1 cellular context compared by ENCODE assay signal in the genomic region with DNA sequence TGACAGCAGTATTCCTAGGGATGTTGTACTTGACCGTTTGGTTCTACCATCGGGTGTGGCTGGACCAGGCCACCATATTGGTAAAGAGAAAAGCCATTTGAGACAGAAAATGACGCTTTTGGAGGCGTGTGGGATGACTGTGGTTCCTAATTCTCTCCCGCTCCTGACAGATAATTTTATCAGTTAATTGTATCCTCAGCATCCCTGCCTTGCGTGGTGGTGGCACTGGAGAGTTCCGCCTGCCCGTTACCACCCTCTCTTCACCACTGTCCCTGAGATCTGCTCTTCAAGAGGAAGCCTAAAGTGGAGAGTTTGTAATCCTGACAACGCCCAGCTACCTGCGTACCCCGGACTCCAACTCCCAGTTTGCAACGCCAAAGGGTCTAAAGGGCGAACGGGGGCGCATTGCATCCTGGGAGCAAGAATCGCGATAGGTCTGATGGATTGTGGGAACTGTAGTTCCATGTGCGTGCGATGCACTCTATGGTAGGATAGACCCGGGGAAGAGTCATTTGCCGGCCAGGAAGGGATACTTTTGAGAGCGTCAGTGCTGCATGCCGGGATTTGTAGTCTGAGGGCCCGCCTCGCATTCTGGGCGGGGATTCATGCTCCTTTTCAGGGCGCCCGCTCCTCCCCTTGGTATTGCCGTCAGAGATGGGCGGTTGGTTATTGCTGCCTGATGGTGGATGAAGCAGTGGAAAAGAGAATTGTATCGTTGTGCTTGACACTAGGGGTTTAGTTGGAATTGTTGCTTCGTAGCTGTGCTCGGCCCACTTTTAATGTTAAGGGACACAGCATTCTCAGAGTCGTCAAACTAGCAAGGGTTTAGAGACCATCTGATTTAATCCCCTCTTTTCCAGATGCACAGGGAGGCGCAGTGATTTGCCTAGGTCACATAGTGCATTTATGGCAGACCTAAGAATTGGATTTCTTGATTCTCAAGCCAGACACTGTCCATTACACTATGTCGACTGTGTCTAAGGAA.
TF ChIP-seq lines count a peak whose summit lies in the region.

No MANE protein-coding gene starts in this region.

TF ChIP-seq in K562, 482 proteins besides CTCF, POLR2A, EP300 and RAD21 (continued from another document and continues in another):
- TF ChIP-seq, protein P1, sequence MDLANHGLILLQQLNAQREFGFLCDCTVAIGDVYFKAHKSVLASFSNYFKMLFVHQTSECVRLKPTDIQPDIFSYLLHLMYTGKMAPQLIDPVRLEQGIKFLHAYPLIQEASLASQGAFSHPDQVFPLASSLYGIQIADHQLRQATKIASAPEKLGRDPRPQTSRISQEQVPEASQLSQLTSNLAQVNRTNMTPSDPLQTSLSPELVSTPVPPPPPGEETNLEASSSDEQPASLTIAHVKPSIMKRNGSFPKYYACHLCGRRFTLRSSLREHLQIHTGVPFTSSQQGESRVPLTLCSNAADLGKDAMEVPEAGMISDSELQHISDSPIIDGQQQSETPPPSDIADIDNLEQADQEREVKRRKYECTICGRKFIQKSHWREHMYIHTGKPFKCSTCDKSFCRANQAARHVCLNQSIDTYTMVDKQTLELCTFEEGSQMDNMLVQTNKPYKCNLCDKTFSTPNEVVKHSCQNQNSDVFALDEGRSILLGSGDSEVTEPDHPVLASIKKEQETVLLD (IDR thresholded peaks at IDR 0.05): no peak
- TF ChIP-seq CBFA2T3 (IDR thresholded peaks at IDR 0.05) (no peak), FOXA3 (CRISPR knock-in tag; conservative IDR thresholded peaks at IDR 0.05 in 1 of 2, IDR thresholded peaks at IDR 0.05 in 1 of 2) (no peak), ZBTB43 (CRISPR knock-in tag; IDR thresholded peaks at IDR 0.05) (no peak), KAT7 (CRISPR knock-in tag; IDR thresholded peaks at IDR 0.05; ENCODE audit: borderline replicate concordance) (no peak), ZBTB7A (IDR thresholded peaks at IDR 0.05; ENCODE audit: borderline replicate concordance, control insufficient read depth, low read depth, low read length) (peak; percentile 67; the same call in 1 of the 2 replicates), HDAC1 (IDR thresholded peaks at IDR 0.05) (peak in 1 of 2 experiments; percentile 72; a peak in 2 of 4 replicates), SUPT5H (IDR thresholded peaks at IDR 0.05) (peak; percentile 89), ARID2 (IDR thresholded peaks at IDR 0.05) (no peak), SMAD3 (CRISPR knock-in tag; conservative IDR thresholded peaks at IDR 0.05) (peak; percentile 84), JUN (IDR thresholded peaks at IDR 0.05; ENCODE audit: borderline replicate concordance, low read depth, low read length) (peak; percentile 72; the same call in 1 of the 2 replicates), JUN (CRISPR knock-in tag; IDR thresholded peaks at IDR 0.05; ENCODE audit: borderline replicate concordance) (no peak), TBP (optimal IDR thresholded peaks at IDR 0.05; ENCODE audit: low read depth, low read length) (peak; percentile 80), SMARCA4 (IDR thresholded peaks at IDR 0.05) (no peak; the same call in 1 of the 2 replicates), ZNF589 (CRISPR knock-in tag; IDR thresholded peaks at IDR 0.05; ENCODE audit: low read depth) (peak; percentile 91; the same call in 1 of the 2 replicates), DACH1 (IDR thresholded peaks at IDR 0.05; ENCODE audit: partially characterized antibody) (no peak), MCM7 (IDR thresholded peaks at IDR 0.05) (no peak), SOX6 (IDR thresholded peaks at IDR 0.05) (no peak), NFIX (CRISPR knock-in tag; IDR thresholded peaks at IDR 0.05; ENCODE audit: low read depth) (no peak), ZNF77 (CRISPR knock-in tag; IDR thresholded peaks at IDR 0.05) (no peak), GTF2E2 (tag; IDR thresholded peaks at IDR 0.05) (no peak), MAZ (CRISPR knock-in tag; conservative IDR thresholded peaks at IDR 0.05 in 1 of 2, IDR thresholded peaks at IDR 0.05 in 1 of 2) (peak; percentile 70 to 81; a peak in 3 of 4 replicates), HDAC6 (IDR thresholded peaks at IDR 0.05; ENCODE audit: low read depth, low read length) (no peak), MTF1 (CRISPR knock-in tag; IDR thresholded peaks at IDR 0.05; ENCODE audit: borderline replicate concordance) (no peak), CBFA2T2 (conservative IDR thresholded peaks at IDR 0.05) (no peak), ZNF124 (CRISPR knock-in tag; IDR thresholded peaks at IDR 0.05) (no peak), SNIP1 (IDR thresholded peaks at IDR 0.05; ENCODE audit: low read depth) (no peak), HMG20A (CRISPR knock-in tag; conservative IDR thresholded peaks at IDR 0.05) (no peak), MITF (IDR thresholded peaks at IDR 0.05) (no peak), HNRNPL (IDR thresholded peaks at IDR 0.05; ENCODE audit: low read depth, low read length) (no peak)
- TF ChIP-seq, protein P2, sequence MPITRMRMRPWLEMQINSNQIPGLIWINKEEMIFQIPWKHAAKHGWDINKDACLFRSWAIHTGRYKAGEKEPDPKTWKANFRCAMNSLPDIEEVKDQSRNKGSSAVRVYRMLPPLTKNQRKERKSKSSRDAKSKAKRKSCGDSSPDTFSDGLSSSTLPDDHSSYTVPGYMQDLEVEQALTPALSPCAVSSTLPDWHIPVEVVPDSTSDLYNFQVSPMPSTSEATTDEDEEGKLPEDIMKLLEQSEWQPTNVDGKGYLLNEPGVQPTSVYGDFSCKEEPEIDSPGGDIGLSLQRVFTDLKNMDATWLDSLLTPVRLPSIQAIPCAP (CRISPR knock-in tag; IDR thresholded peaks at IDR 0.05; ENCODE audit: borderline replicate concordance): no peak
- TF ChIP-seq, protein P3, sequence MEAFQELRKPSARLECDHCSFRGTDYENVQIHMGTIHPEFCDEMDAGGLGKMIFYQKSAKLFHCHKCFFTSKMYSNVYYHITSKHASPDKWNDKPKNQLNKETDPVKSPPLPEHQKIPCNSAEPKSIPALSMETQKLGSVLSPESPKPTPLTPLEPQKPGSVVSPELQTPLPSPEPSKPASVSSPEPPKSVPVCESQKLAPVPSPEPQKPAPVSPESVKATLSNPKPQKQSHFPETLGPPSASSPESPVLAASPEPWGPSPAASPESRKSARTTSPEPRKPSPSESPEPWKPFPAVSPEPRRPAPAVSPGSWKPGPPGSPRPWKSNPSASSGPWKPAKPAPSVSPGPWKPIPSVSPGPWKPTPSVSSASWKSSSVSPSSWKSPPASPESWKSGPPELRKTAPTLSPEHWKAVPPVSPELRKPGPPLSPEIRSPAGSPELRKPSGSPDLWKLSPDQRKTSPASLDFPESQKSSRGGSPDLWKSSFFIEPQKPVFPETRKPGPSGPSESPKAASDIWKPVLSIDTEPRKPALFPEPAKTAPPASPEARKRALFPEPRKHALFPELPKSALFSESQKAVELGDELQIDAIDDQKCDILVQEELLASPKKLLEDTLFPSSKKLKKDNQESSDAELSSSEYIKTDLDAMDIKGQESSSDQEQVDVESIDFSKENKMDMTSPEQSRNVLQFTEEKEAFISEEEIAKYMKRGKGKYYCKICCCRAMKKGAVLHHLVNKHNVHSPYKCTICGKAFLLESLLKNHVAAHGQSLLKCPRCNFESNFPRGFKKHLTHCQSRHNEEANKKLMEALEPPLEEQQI (IDR thresholded peaks at IDR 0.05): no peak
- TF ChIP-seq, protein P4, sequence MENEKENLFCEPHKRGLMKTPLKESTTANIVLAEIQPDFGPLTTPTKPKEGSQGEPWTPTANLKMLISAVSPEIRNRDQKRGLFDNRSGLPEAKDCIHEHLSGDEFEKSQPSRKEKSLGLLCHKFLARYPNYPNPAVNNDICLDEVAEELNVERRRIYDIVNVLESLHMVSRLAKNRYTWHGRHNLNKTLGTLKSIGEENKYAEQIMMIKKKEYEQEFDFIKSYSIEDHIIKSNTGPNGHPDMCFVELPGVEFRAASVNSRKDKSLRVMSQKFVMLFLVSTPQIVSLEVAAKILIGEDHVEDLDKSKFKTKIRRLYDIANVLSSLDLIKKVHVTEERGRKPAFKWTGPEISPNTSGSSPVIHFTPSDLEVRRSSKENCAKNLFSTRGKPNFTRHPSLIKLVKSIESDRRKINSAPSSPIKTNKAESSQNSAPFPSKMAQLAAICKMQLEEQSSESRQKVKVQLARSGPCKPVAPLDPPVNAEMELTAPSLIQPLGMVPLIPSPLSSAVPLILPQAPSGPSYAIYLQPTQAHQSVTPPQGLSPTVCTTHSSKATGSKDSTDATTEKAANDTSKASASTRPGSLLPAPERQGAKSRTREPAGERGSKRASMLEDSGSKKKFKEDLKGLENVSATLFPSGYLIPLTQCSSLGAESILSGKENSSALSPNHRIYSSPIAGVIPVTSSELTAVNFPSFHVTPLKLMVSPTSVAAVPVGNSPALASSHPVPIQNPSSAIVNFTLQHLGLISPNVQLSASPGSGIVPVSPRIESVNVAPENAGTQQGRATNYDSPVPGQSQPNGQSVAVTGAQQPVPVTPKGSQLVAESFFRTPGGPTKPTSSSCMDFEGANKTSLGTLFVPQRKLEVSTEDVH (IDR thresholded peaks at IDR 0.05; ENCODE audit: low read depth, partially characterized antibody): peak; percentile 31
- TF ChIP-seq, protein P5, sequence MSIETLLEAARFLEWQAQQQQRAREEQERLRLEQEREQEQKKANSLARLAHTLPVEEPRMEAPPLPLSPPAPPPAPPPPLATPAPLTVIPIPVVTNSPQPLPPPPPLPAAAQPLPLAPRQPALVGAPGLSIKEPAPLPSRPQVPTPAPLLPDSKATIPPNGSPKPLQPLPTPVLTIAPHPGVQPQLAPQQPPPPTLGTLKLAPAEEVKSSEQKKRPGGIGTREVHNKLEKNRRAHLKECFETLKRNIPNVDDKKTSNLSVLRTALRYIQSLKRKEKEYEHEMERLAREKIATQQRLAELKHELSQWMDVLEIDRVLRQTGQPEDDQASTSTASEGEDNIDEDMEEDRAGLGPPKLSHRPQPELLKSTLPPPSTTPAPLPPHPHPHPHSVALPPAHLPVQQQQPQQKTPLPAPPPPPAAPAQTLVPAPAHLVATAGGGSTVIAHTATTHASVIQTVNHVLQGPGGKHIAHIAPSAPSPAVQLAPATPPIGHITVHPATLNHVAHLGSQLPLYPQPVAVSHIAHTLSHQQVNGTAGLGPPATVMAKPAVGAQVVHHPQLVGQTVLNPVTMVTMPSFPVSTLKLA (conservative IDR thresholded peaks at IDR 0.05): peak; percentile 95 to 98
- TF ChIP-seq, protein P6, sequence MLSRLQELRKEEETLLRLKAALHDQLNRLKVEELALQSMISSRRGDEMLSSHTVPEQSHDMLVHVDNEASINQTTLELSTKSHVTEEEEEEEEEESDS (CRISPR knock-in tag; IDR thresholded peaks at IDR 0.05): no peak
- TF ChIP-seq, protein P7, sequence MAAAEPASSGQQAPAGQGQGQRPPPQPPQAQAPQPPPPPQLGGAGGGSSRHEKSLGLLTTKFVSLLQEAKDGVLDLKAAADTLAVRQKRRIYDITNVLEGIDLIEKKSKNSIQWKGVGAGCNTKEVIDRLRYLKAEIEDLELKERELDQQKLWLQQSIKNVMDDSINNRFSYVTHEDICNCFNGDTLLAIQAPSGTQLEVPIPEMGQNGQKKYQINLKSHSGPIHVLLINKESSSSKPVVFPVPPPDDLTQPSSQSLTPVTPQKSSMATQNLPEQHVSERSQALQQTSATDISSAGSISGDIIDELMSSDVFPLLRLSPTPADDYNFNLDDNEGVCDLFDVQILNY (CRISPR knock-in tag; IDR thresholded peaks at IDR 0.05): no peak
